ENCODE assay signal across 8 cellular contexts in genomic region chr11:112553340-112553739, GRCh38.
"Had no signal": no experiment of that assay in that cellular context is flagged by ENCODE, and none has a peak within 500 bp of the region (broad histone marks: within the 10 kb centered on the region; RNA-seq: fewer than 3 reads in every experiment).

No MANE protein-coding gene starts in this region.

- H3K4me3 ChIP-seq: GM23248, HAP-1, K562 had no signal

- ATAC-seq: HCT116, K562 had no signal

- H3K36me3 ChIP-seq: HAP-1 had no signal

- H2AFZ ChIP-seq: GM23248 had no signal

- DNase-seq: GM23248, GOT3, H7, HFFc6 had no signal

- H3K9ac ChIP-seq: GM23248 had no signal

- H3K27ac ChIP-seq: GM23248, HL-60 had no signal

- H3K9me3 ChIP-seq: HAP-1 had no signal
